Comparison of ENCODE assay signal across 30 cellular contexts in genomic region chrX:23981711-23982110, GRCh38. TPM values are rescaled to one million over a fixed set of nuclear protein-coding genes. Genes with fewer than 3 reads are reported as not detected.
DNase-seq lines count a peak whose midpoint lies in the region; ATAC-seq and TF ChIP-seq lines count a peak whose summit lies in the region.
"Had no signal": no experiment of that assay in that cellular context is flagged by ENCODE, and none has a peak within 500 bp of the region (broad histone marks: within the 10 kb centered on the region; RNA-seq: fewer than 3 reads in every experiment).

No MANE protein-coding gene starts in this region.

- peak overlapping the region; percentile 79 for H3K27ac ChIP-seq in HUES64 (ENCODE audit: low read depth, low read length)
- H3K27ac ChIP-seq: gastrocnemius medialis, HL-60, psoas muscle had no signal

- peak overlapping the region; percentile 26 to 48 (median 30) for H3K27ac Mint-ChIP-seq in nephron
- H3K27ac Mint-ChIP-seq: activated CD8-positive, alpha-beta T cell treated with anti-CD3 and anti-CD28 coated beads for 36 hours; activated naive CD8-positive, alpha-beta T cell treated with anti-CD3 and anti-CD28 coated beads, Interleukin-2, amount 10 ng/mL, durations not matched to agents 7 days and 5 days; T-helper 1 cell treated with Interleukin-12 subunit alpha and Interleukin-12 subunit beta and Interleukin-4 antibody, amounts not matched to agents 30 μg/mL and 1 μg/mL, for 36 hours had no signal

- 90% methylated on average over 2 of the region's 2 CpGs for WGBS in HUES64

- DNase-seq in NCI-H748 (lab: John Stamatoyannopoulos, UW; ENCODE audit: unreplicated experiment) (peak; percentile 4), NCI-H748 treated with DMSO at 0.1 percent for 48 hours (lab: John Stamatoyannopoulos, UW) (no peak), astrocyte of the hippocampus (ENCODE audit: low read depth, low spot score) (peak; percentile 2), NCI-H1930 (lab: John Stamatoyannopoulos, UW) (no peak), HuH-7.5 (ENCODE audit: low spot score) (no peak)
- DNase-seq: ACHN; activated CD4-positive, CD25-positive, alpha-beta regulatory T cell treated with anti-CD3 and anti-CD28 coated beads, Interleukin-2, amount 50 U/mL, for 72 hours; activated CD8-positive, alpha-beta T cell treated with anti-CD3 and anti-CD28 coated beads for 36 hours; activated effector memory CD4-positive, alpha-beta T cell treated with Interleukin-2 at 50 U/mL for 16 hours; activated naive CD8-positive, alpha-beta T cell treated with anti-CD3 and anti-CD28 coated beads, Interleukin-2, amount 10 ng/mL, durations not matched to agents 7 days and 5 days; BE2C; cerebellar nuclear complex; gastrocnemius medialis; GDM1; hippocampal formation; islet precursor cell; left ventricle myocardium superior; naive B cell; NCI-H1105; NCI-H774; occipital lobe; OCI-M1; psoas muscle; stimulated activated CD4-positive, alpha-beta T cell treated with anti-CD3 and anti-CD28 coated beads, Interleukin-15, amount 100 ng/mL, for 24 hours; stimulated activated naive CD4-positive, alpha-beta T cell had no signal

- no peaks in the 10 kb centered on the region for H3K9me3 Mint-ChIP-seq in nephron
- H3K9me3 Mint-ChIP-seq: activated CD8-positive, alpha-beta T cell treated with anti-CD3 and anti-CD28 coated beads for 36 hours; activated naive CD8-positive, alpha-beta T cell treated with anti-CD3 and anti-CD28 coated beads, Interleukin-2, amount 10 ng/mL, durations not matched to agents 7 days and 5 days; naive B cell; T-helper 1 cell treated with Interleukin-12 subunit alpha and Interleukin-12 subunit beta and Interleukin-4 antibody, amounts not matched to agents 30 μg/mL and 1 μg/mL, for 36 hours had no signal

- no peak for ATAC-seq in HG03196 (IDR thresholded peaks at IDR 0.05; ENCODE audit: unreplicated experiment)
- ATAC-seq: activated CD8-positive, alpha-beta T cell treated with anti-CD3 and anti-CD28 coated beads for 36 hours; gastrocnemius medialis; left ventricle myocardium superior; psoas muscle had no signal

- H3K36me3 ChIP-seq in HUES64 (ENCODE audit: insufficient read depth, low read length), result peaks cover 7% of the 10 kb centered on the region
- H3K36me3 ChIP-seq: gastrocnemius medialis had no signal

- peaks cover 28% of the 10 kb centered on the region for H3K36me3 Mint-ChIP-seq in nephron (ENCODE audit: low read depth)

- H3K27me3 ChIP-seq in HUES64 (ENCODE audit: insufficient read depth, low read length), result no peaks in the 10 kb centered on the region
- H3K27me3 ChIP-seq: BE2C, gastrocnemius medialis had no signal

- H3K9ac ChIP-seq in HUES64 (ENCODE audit: low read depth, low read length), result no peak overlapping the region

- peaks cover 25% of the 10 kb centered on the region for H3K4me1 Mint-ChIP-seq in nephron

- no peak overlapping the region for H3K4me3 ChIP-seq in HUES64 (ENCODE audit: low read length)
- H3K4me3 ChIP-seq: gastrocnemius medialis, psoas muscle had no signal

- peaks cover 18% of the 10 kb centered on the region; the same call in 1 of the 2 replicates for H3K4me1 ChIP-seq in HUES64 (ENCODE audit: insufficient read depth, low read length)
- H3K4me1 ChIP-seq: BE2C, gastrocnemius medialis, psoas muscle had no signal

- H3K27me3 Mint-ChIP-seq in nephron (ENCODE audit: low read depth), result no peaks in the 10 kb centered on the region
- H3K27me3 Mint-ChIP-seq: activated CD8-positive, alpha-beta T cell treated with anti-CD3 and anti-CD28 coated beads for 36 hours; activated naive CD8-positive, alpha-beta T cell treated with anti-CD3 and anti-CD28 coated beads, Interleukin-2, amount 10 ng/mL, durations not matched to agents 7 days and 5 days had no signal

- no peak overlapping the region for H3K4me3 Mint-ChIP-seq in nephron
- H3K4me3 Mint-ChIP-seq: activated CD8-positive, alpha-beta T cell treated with anti-CD3 and anti-CD28 coated beads for 36 hours; activated naive CD8-positive, alpha-beta T cell treated with anti-CD3 and anti-CD28 coated beads, Interleukin-2, amount 10 ng/mL, durations not matched to agents 7 days and 5 days; naive B cell; T-helper 1 cell treated with Interleukin-12 subunit alpha and Interleukin-12 subunit beta and Interleukin-4 antibody, amounts not matched to agents 30 μg/mL and 1 μg/mL, for 36 hours had no signal

- no peaks in the 10 kb centered on the region for H3K9me3 ChIP-seq in HUES64 (ENCODE audit: insufficient read depth, low read depth, low read length)
- H3K9me3 ChIP-seq: BE2C, gastrocnemius medialis, psoas muscle had no signal

- no peak for TF ChIP-seq CTCF in nephron (IDR thresholded peaks at IDR 0.05; ENCODE audit: unreplicated experiment in 3 of 3)

RNA-seq across cellular contexts. Expression of gene KLHL15, which starts 45.3 kb away (rescaled TPM):
- polyA plus RNA-seq in HUES64 (2013, experiment 1 of 2), result 3.9 TPM
- polyA plus RNA-seq in HUES64 (2013, experiment 2 of 2), result 4.5 TPM

Comparison
In these comparisons a context has a peak if more than half of its experiments do, and no peak if none do; other contexts are left out.
1. DNase-seq: peak in NCI-H748 (single experiment) and astrocyte of the hippocampus (single experiment); none in NCI-H748 treated with DMSO at 0.1 percent for 48 hours (single experiment), NCI-H1930 (0 of 2) and HuH-7.5 (single experiment).